ENCODE assay signal across 19 cellular contexts in genomic region chr16:14357328-14357727, GRCh38.
"Had no signal": no experiment of that assay in that cellular context is flagged by ENCODE, and none has a peak within 500 bp of the region (broad histone marks: within the 10 kb centered on the region; RNA-seq: fewer than 3 reads in every experiment).

No MANE protein-coding gene starts in this region.

- H3K9me3 ChIP-seq: body of pancreas, left ventricle myocardium inferior had no signal

- H2AFZ ChIP-seq: hepatocyte had no signal

- DNase-seq: activated CD4-positive, alpha-beta T cell treated with anti-CD3 and anti-CD28 coated beads for 1 hour; activated CD4-positive, alpha-beta T cell treated with anti-CD3 and anti-CD28 coated beads, Interleukin-2, amount 50 U/mL, for 1 hour; activated CD8-positive, alpha-beta T cell treated with anti-CD3 and anti-CD28 coated beads, Interleukin-2, amount 10 ng/mL, durations not matched to agents 7 days and 5 days; activated gamma-delta T cell; activated naive CD4-positive, alpha-beta T cell treated with anti-CD3 and anti-CD28 coated beads, Interleukin-2, amount 50 U/mL, for 16 hours; anterior cingulate cortex; body of pancreas; dermis blood vessel endothelial cell; effector CD8-positive, alpha-beta T cell; foreskin keratinocyte; immature natural killer cell; left ventricle myocardium inferior; mammary epithelial cell; naive thymus-derived CD8-positive, alpha-beta T cell; stimulated activated CD4-positive, alpha-beta T cell treated with anti-CD3 and anti-CD28 coated beads, Interleukin-4, amount 100 ng/mL, for 24 hours; stimulated activated naive CD8-positive, alpha-beta T cell treated with anti-CD3 and anti-CD28 coated beads, Interleukin-15, Interleukin-2, amounts not matched to agents 100 U/mL and 50 U/mL, for 24 hours; T-helper 9 cell had no signal

- H3K4me3 ChIP-seq: body of pancreas, cardiac muscle cell, hepatocyte, left ventricle myocardium inferior had no signal

- H3K4me1 ChIP-seq: body of pancreas had no signal

- H3K36me3 ChIP-seq: cardiac muscle cell, left ventricle myocardium inferior had no signal

- ATAC-seq: activated CD8-positive, alpha-beta T cell treated with anti-CD3 and anti-CD28 coated beads, Interleukin-2, amount 10 ng/mL, durations not matched to agents 7 days and 5 days; body of pancreas; foreskin keratinocyte; naive thymus-derived CD8-positive, alpha-beta T cell; stimulated activated naive CD8-positive, alpha-beta T cell treated with anti-CD3 and anti-CD28 coated beads, Interleukin-15, Interleukin-2, amounts not matched to agents 100 U/mL and 50 U/mL, for 24 hours had no signal

- H3K27me3 ChIP-seq: body of pancreas, cardiac muscle cell, foreskin keratinocyte, hepatocyte had no signal

- H3K4me2 ChIP-seq: hepatocyte had no signal

- H3K27ac ChIP-seq: body of pancreas, cardiac muscle cell, foreskin keratinocyte, hepatocyte, left ventricle myocardium inferior had no signal

- H3K79me2 ChIP-seq: hepatocyte had no signal
